ENCODE assay signal across 8 cellular contexts in the genomic region with DNA sequence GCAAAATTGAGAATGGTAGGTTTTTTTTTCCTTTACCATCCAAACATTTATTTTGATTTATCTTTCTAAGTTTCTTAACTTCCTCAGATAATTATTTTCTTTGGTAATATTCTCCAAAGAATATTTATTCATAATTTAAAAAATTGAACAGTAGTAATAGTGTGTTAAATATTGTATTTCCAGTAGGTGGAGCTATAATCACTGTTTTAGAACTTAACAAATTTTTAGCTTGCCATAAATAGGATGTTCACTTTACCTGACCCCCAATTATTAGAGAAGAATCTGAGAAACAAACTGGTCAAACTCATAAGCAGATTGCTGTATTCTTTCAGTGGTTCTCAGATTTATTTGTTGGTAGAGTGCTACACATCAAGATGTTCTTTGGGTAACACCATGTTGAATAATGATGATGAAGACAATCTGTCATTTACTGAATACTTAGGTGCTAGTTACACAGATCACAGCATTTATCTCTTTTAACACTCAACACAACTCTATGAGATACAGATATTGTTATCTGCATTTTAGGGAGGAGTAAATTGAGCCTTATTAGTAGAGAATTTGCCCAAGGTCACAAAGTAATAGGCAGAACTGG.
A peak's percentile ranks its signal among the peaks of the same experiment; 100 is the strongest.
DNase-seq lines count a peak whose midpoint lies in the region; ATAC-seq and TF ChIP-seq lines count a peak whose summit lies in the region.

No MANE protein-coding gene starts in this region.

- no peaks in the 10 kb centered on the region for H3K9me3 ChIP-seq in CD4-positive, CD25-positive, alpha-beta regulatory T cell (ENCODE audit: control insufficient read depth in 2 of 2, low read length in 2 of 2)
- H3K9me3 ChIP-seq in liver (ENCODE audit: control insufficient read depth in 4 of 4, low read length in 3 of 4), result no peaks in the 10 kb centered on the region

- no peak for ATAC-seq in CD4-positive, CD25-positive, alpha-beta regulatory T cell (ENCODE audit: low read depth in 2 of 2)
- no peak for ATAC-seq in left colon
- no peak for ATAC-seq in GM21515 (IDR thresholded peaks at IDR 0.05; ENCODE audit: unreplicated experiment)
- ATAC-seq in GM18867 (IDR thresholded peaks at IDR 0.05; ENCODE audit: unreplicated experiment), result no peak

- peaks cover 19% of the 10 kb centered on the region for H3K36me3 Mint-ChIP-seq in CD4-positive, CD25-positive, alpha-beta regulatory T cell
- peaks cover 38% of the 10 kb centered on the region for H3K36me3 Mint-ChIP-seq in activated CD4-positive, alpha-beta memory T cell treated with anti-CD3 and anti-CD28 coated beads, Interleukin-2, amount 10 ng/mL, durations not matched to agents 7 days and 5 days (ENCODE audit: low read depth)

- H3K27ac Mint-ChIP-seq in CD4-positive, CD25-positive, alpha-beta regulatory T cell, result peak overlapping the region in 2 of 3 donors; percentile 74 to 76
- peak overlapping the region; percentile 61 for H3K27ac Mint-ChIP-seq in activated CD4-positive, alpha-beta memory T cell treated with anti-CD3 and anti-CD28 coated beads, Interleukin-2, amount 10 ng/mL, durations not matched to agents 7 days and 5 days

- POLR2A ChIA-PET in activated CD4-positive, alpha-beta memory T cell treated with anti-CD3 and anti-CD28 coated beads, Interleukin-2, amount 10 ng/mL, durations not matched to agents 7 days and 5 days (lab: Charles Lee), result interaction anchor here (0.6 to 5.8 kb wide), 11 partner anchors 11 to 440 kb away, joined by 3 to 69 read pairs (median 5); partner anchors contain the start of genes CDC14A, RTCA and SLC30A7

- CTCF ChIA-PET in activated CD4-positive, alpha-beta memory T cell treated with anti-CD3 and anti-CD28 coated beads, Interleukin-2, amount 10 ng/mL, durations not matched to agents 7 days and 5 days (lab: Charles Lee), result interaction anchor here (0.6 to 7.7 kb wide), 29 partner anchors 8 to 733 kb away, joined by 3 to 114 read pairs (median 3); partner anchors contain the start of genes CDC14A, RTCA, SASS6 and TRMT13

- intact Hi-C loops in left colon (cut with DNase I, micrococcal nuclease), result loop anchor here in 1 of 2 donors (5.0 kb wide), 1 partner anchor 412 kb away; no protein-coding TSS in a partner anchor

- DNase-seq in CD4-positive, CD25-positive, alpha-beta regulatory T cell, result peak in 1 of 3 donors; percentile 45
- peak; percentile 22 for DNase-seq in HCEC 1CT
- DNase-seq in activated CD4-positive, alpha-beta memory T cell treated with anti-CD3 and anti-CD28 coated beads, Interleukin-2, amount 10 ng/mL, durations not matched to agents 7 days and 5 days, result no peak
- DNase-seq in nucleus accumbens (lab: John Stamatoyannopoulos, UW), result no peak
- no peak for DNase-seq in left colon

- peaks cover 0 to 2% (median 0%) of the 10 kb centered on the region in 7 donors for H3K9me3 Mint-ChIP-seq in CD4-positive, CD25-positive, alpha-beta regulatory T cell
- no peaks in the 10 kb centered on the region for H3K9me3 Mint-ChIP-seq in activated CD4-positive, alpha-beta memory T cell treated with anti-CD3 and anti-CD28 coated beads, Interleukin-2, amount 10 ng/mL, durations not matched to agents 7 days and 5 days

- TF ChIP-seq CTCF in liver (IDR thresholded peaks at IDR 0.05; ENCODE audit: low read depth, low read length, missing input control), result peak; percentile 24

- H3K4me3 Mint-ChIP-seq in CD4-positive, CD25-positive, alpha-beta regulatory T cell, result peak overlapping the region in 1 of 4 donors; percentile 5
- no peak overlapping the region for H3K4me3 Mint-ChIP-seq in activated CD4-positive, alpha-beta memory T cell treated with anti-CD3 and anti-CD28 coated beads, Interleukin-2, amount 10 ng/mL, durations not matched to agents 7 days and 5 days

- H3K27ac ChIP-seq in CD4-positive, CD25-positive, alpha-beta regulatory T cell (ENCODE audit: insufficient read depth, low read length, poor library complexity, severe bottlenecking), result peak overlapping the region; percentile 39
- no peak overlapping the region for H3K27ac ChIP-seq in liver (ENCODE audit: low read depth in 1 of 2, low read length in 2 of 2)

- no peak overlapping the region for H3K4me3 ChIP-seq in CD4-positive, CD25-positive, alpha-beta regulatory T cell (ENCODE audit: low read depth, low read length)
- no peak overlapping the region for H3K4me3 ChIP-seq in liver (ENCODE audit: low read depth in 1 of 3, low read length in 3 of 3)

- H3K9ac ChIP-seq in liver (ENCODE audit: low read depth in 1 of 2, low read length in 2 of 2), result no peak overlapping the region

- TF ChIP-seq RAD21 in liver (IDR thresholded peaks at IDR 0.05), result peak; percentile 61 to 65

- H3K4me1 Mint-ChIP-seq in CD4-positive, CD25-positive, alpha-beta regulatory T cell, result peaks cover 34 to 72% (median 52%) of the 10 kb centered on the region in 4 donors
- H3K4me1 Mint-ChIP-seq in activated CD4-positive, alpha-beta memory T cell treated with anti-CD3 and anti-CD28 coated beads, Interleukin-2, amount 10 ng/mL, durations not matched to agents 7 days and 5 days, result peaks cover 74% of the 10 kb centered on the region

- peaks cover 13% of the 10 kb centered on the region for H3K36me3 ChIP-seq in CD4-positive, CD25-positive, alpha-beta regulatory T cell (ENCODE audit: control insufficient read depth, insufficient read depth, low read length)
- H3K36me3 ChIP-seq in liver (ENCODE audit: control insufficient read depth in 4 of 4, insufficient read depth in 3 of 4, low read depth in 1 of 4, low read length in 3 of 4), result no peaks in the 10 kb centered on the region

- H3K27me3 Mint-ChIP-seq in CD4-positive, CD25-positive, alpha-beta regulatory T cell, result no peaks in the 10 kb centered on the region
- no peaks in the 10 kb centered on the region for H3K27me3 Mint-ChIP-seq in activated CD4-positive, alpha-beta memory T cell treated with anti-CD3 and anti-CD28 coated beads, Interleukin-2, amount 10 ng/mL, durations not matched to agents 7 days and 5 days

- no peaks in the 10 kb centered on the region for H3K27me3 ChIP-seq in CD4-positive, CD25-positive, alpha-beta regulatory T cell (ENCODE audit: control insufficient read depth, insufficient read depth, low read length)
- H3K27me3 ChIP-seq in liver (ENCODE audit: control insufficient read depth in 4 of 4, insufficient read depth in 4 of 4, low read length in 3 of 4), result no peaks in the 10 kb centered on the region

- H3K4me1 ChIP-seq in CD4-positive, CD25-positive, alpha-beta regulatory T cell (ENCODE audit: control insufficient read depth, insufficient read depth, low read length, poor library complexity, severe bottlenecking), result peaks cover 60% of the 10 kb centered on the region
- no peaks in the 10 kb centered on the region for H3K4me1 ChIP-seq in liver (ENCODE audit: control insufficient read depth in 4 of 4, insufficient read depth in 4 of 4, low read length in 3 of 4)

TF ChIP-seq in liver, 16 proteins besides CTCF, POLR2A, EP300 and RAD21:
- TF ChIP-seq, protein P1, sequence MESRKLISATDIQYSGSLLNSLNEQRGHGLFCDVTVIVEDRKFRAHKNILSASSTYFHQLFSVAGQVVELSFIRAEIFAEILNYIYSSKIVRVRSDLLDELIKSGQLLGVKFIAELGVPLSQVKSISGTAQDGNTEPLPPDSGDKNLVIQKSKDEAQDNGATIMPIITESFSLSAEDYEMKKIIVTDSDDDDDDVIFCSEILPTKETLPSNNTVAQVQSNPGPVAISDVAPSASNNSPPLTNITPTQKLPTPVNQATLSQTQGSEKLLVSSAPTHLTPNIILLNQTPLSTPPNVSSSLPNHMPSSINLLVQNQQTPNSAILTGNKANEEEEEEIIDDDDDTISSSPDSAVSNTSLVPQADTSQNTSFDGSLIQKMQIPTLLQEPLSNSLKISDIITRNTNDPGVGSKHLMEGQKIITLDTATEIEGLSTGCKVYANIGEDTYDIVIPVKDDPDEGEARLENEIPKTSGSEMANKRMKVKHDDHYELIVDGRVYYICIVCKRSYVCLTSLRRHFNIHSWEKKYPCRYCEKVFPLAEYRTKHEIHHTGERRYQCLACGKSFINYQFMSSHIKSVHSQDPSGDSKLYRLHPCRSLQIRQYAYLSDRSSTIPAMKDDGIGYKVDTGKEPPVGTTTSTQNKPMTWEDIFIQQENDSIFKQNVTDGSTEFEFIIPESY (IDR thresholded peaks at IDR 0.05), result no peak
- TF ChIP-seq RXRA (IDR thresholded peaks at IDR 0.05) (no peak), HNF4G (IDR thresholded peaks at IDR 0.05) (no peak), GABPA (IDR thresholded peaks at IDR 0.05 in 1 of 2, conservative IDR thresholded peaks at IDR 0.05 in 1 of 2) (no peak), YY1 (IDR thresholded peaks at IDR 0.05) (no peak), SP1 (IDR thresholded peaks at IDR 0.05) (no peak), ATF3 (IDR thresholded peaks at IDR 0.05) (no peak), FOXA2 (IDR thresholded peaks at IDR 0.05) (no peak), HNF4A (conservative IDR thresholded peaks at IDR 0.05) (no peak), EGR1 (IDR thresholded peaks at IDR 0.05; ENCODE audit: low read depth in 2 of 2) (no peak)
- TF ChIP-seq, protein P2, sequence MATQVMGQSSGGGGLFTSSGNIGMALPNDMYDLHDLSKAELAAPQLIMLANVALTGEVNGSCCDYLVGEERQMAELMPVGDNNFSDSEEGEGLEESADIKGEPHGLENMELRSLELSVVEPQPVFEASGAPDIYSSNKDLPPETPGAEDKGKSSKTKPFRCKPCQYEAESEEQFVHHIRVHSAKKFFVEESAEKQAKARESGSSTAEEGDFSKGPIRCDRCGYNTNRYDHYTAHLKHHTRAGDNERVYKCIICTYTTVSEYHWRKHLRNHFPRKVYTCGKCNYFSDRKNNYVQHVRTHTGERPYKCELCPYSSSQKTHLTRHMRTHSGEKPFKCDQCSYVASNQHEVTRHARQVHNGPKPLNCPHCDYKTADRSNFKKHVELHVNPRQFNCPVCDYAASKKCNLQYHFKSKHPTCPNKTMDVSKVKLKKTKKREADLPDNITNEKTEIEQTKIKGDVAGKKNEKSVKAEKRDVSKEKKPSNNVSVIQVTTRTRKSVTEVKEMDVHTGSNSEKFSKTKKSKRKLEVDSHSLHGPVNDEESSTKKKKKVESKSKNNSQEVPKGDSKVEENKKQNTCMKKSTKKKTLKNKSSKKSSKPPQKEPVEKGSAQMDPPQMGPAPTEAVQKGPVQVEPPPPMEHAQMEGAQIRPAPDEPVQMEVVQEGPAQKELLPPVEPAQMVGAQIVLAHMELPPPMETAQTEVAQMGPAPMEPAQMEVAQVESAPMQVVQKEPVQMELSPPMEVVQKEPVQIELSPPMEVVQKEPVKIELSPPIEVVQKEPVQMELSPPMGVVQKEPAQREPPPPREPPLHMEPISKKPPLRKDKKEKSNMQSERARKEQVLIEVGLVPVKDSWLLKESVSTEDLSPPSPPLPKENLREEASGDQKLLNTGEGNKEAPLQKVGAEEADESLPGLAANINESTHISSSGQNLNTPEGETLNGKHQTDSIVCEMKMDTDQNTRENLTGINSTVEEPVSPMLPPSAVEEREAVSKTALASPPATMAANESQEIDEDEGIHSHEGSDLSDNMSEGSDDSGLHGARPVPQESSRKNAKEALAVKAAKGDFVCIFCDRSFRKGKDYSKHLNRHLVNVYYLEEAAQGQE (IDR thresholded peaks at IDR 0.05), result no peak
TF ChIP-seq in liver: peak in this region for 0.
